In genomic region chrX:1361275-1361674, GRCh38 we compare ENCODE assay signal across 15 cellular contexts.
"Had no signal": no experiment of that assay in that cellular context is flagged by ENCODE, and none has a peak within 500 bp of the region (broad histone marks: within the 10 kb centered on the region; RNA-seq: fewer than 3 reads in every experiment).

No MANE protein-coding gene starts in this region.

- H3K27me3 Mint-ChIP-seq: activated naive CD8-positive, alpha-beta T cell; natural killer cell treated with Interleukin-12 subunit alpha and Interleukin-12 subunit beta and Interleukin-15 and Interleukin-18, amount 100 ng/mL, for 72 hours; type B pancreatic cell had no signal

- H3K27ac ChIP-seq: ascending aorta, esophagus squamous epithelium, psoas muscle, right lobe of liver, spleen, suprapubic skin had no signal

- H3K4me3 ChIP-seq: ascending aorta, esophagus squamous epithelium, psoas muscle, right lobe of liver, spleen, suprapubic skin had no signal

- H3K27me3 ChIP-seq: ascending aorta, esophagus squamous epithelium, right lobe of liver, spleen, suprapubic skin had no signal

- H3K9me3 Mint-ChIP-seq: type B pancreatic cell had no signal

- H3K36me3 ChIP-seq: right lobe of liver had no signal

- H3K4me3 Mint-ChIP-seq: activated naive CD8-positive, alpha-beta T cell; natural killer cell treated with Interleukin-12 subunit alpha and Interleukin-12 subunit beta and Interleukin-15 and Interleukin-18, amount 100 ng/mL, for 72 hours; type B pancreatic cell had no signal

- H3K4me1 ChIP-seq: ascending aorta, esophagus squamous epithelium, psoas muscle, right lobe of liver, spleen, suprapubic skin had no signal

- DNase-seq: activated effector memory CD4-positive, alpha-beta T cell treated with Interleukin-2 at 50 U/mL for 16 hours; activated T-cell treated with anti-CD3 and anti-CD28 coated beads for 4 hours; esophagus squamous epithelium; foreskin fibroblast; left colon; spleen; stimulated activated CD4-positive, alpha-beta T cell treated with anti-CD3 and anti-CD28 coated beads, Interleukin-2, amount 100 ng/mL, for 24 hours; stimulated activated naive CD4-positive, alpha-beta T cell treated with Interleukin-2 at 50 U/mL for 16 hours had no signal

- ATAC-seq: left colon; natural killer cell treated with Interleukin-12 subunit alpha and Interleukin-12 subunit beta and Interleukin-15 and Interleukin-18, amount 100 ng/mL, for 72 hours; psoas muscle; right lobe of liver had no signal

- H3K9me3 ChIP-seq: psoas muscle, right lobe of liver, suprapubic skin had no signal
